ENCODE assay signal across 19 cellular contexts in the genomic region with DNA sequence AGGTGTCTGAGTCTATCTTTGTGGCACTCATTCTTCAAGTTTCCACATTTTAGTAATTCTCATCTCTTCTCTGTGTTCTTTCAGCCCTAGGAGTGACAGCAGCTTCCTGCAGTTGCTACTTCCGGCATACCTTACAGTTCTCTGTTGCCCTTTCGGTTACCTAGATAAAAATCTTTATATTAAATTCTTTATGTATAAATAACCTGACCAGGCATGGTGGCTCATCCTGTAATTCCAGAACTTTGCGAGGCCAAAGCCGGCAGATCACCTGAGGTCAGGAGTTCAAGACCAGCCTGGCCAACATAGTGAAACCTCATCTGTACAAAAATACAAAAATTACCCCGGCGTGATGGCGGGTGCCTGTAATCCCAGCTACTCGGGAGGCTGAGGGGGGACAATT.
A peak's percentile ranks its signal among the peaks of the same experiment; 100 is the strongest.
DNase-seq lines count a peak whose midpoint lies in the region; ATAC-seq, FAIRE-seq and TF ChIP-seq lines count a peak whose summit lies in the region.
"Had no signal": no experiment of that assay in that cellular context is flagged by ENCODE, and none has a peak within 500 bp of the region (broad histone marks: within the 10 kb centered on the region; RNA-seq: fewer than 3 reads in every experiment).

No MANE protein-coding gene starts in this region.

- POLR2A ChIA-PET in PC-9 (lab: Charles Lee; ENCODE audit: unreplicated experiment): no interaction called here

- no peak overlapping the region for H3K4me2 ChIP-seq in PC-9
- H3K4me2 ChIP-seq: BLaER1, GM23338 had no signal

- no peaks in the 10 kb centered on the region for H4K20me1 ChIP-seq in PC-9 (ENCODE audit: insufficient read depth)
- H4K20me1 ChIP-seq: BLaER1 had no signal

- no peak overlapping the region for H2AFZ ChIP-seq in PC-9
- H2AFZ ChIP-seq: GM23338 had no signal

- peak; percentile 36 for DNase-seq in HT-29 (ENCODE audit: low spot score)
- peak; percentile 59 for DNase-seq in LNCaP clone FGC (ENCODE audit: low read depth)
- DNase-seq in PC-9: peak; percentile 21 to 64
- DNase-seq in AG20443 (ENCODE audit: low spot score): no peak
- DNase-seq in HTR-8/SVneo (ENCODE audit: insufficient read length, low spot score): no peak
- DNase-seq: Caco-2; CD4-positive, CD25-positive, alpha-beta regulatory T cell; CD8-positive, alpha-beta T cell; DMS 273 treated with DMSO at 0.1 percent for 48 hours; DMS79; EL; GDM1; H9 had no signal

- no TSS peak for BruUV-seq in PC-9 (replicated peaks; lab: Mats Ljungman, UMichigan)

- no peak for FAIRE-seq in HTR-8/SVneo (lab: Jason Lieb, UNC)
- FAIRE-seq: GM12878 had no signal

- no peaks in the 10 kb centered on the region for H3K36me3 ChIP-seq in PC-9 (ENCODE audit: low read depth)
- H3K36me3 ChIP-seq: BLaER1 had no signal

- no peaks in the 10 kb centered on the region for H3K27me3 ChIP-seq in PC-9 (ENCODE audit: insufficient read depth, low read depth)
- H3K27me3 ChIP-seq: BLaER1 had no signal

- no peak overlapping the region for H3K27ac ChIP-seq in PC-9
- H3K27ac ChIP-seq: BLaER1, C4-2B had no signal

- H3F3A ChIP-seq in PC-9 (ENCODE audit: insufficient read depth, low read depth): no peaks in the 10 kb centered on the region

- no peaks in the 10 kb centered on the region for H3K9me3 ChIP-seq in PC-9 (ENCODE audit: insufficient read depth, low read depth)
- H3K9me3 ChIP-seq: BLaER1, Caco-2 had no signal

- no peaks in the 10 kb centered on the region for H3K9me2 ChIP-seq in PC-9 (ENCODE audit: insufficient read depth)

- TF ChIP-seq CTCF in LNCaP clone FGC (IDR thresholded peaks at IDR 0.05; ENCODE audit: control insufficient read depth, extremely low read depth, insufficient read depth): no peak
- TF ChIP-seq CTCF in PC-9 (conservative IDR thresholded peaks at IDR 0.05): no peak

- ATAC-seq in HG03139 (IDR thresholded peaks at IDR 0.05; ENCODE audit: unreplicated experiment): no peak
- ATAC-seq: CD8-positive, alpha-beta T cell; GM12878; GM23338; HCT116 had no signal

- H3K4me1 ChIP-seq in PC-9 (replicated peaks; ENCODE audit: insufficient read depth): no peaks in the 10 kb centered on the region
- H3K4me1 ChIP-seq: BLaER1, Caco-2 had no signal

- H3K4me3 ChIP-seq in LNCaP clone FGC (ENCODE audit: low read depth, low read length): no peak overlapping the region
- H3K4me3 ChIP-seq in PC-9: no peak overlapping the region
- H3K4me3 ChIP-seq: BLaER1, GM12878, GM23338 had no signal

- intact Hi-C loops in PC-9 (cut with micrococcal nuclease; ENCODE audit: unreplicated experiment): no loop called here

- CTCF ChIA-PET in PC-9 (lab: Charles Lee): no interaction called here

- no peaks in the 10 kb centered on the region for H3K79me2 ChIP-seq in PC-9 (ENCODE audit: low read depth)

Comparison
In these comparisons a context has a peak if more than half of its experiments do, and no peak if none do; other contexts are left out.
1. DNase-seq: peak in HT-29 (single experiment), LNCaP clone FGC (single experiment) and PC-9 (2 of 2); none in AG20443 (single experiment) and HTR-8/SVneo (single experiment).